In the genomic region with DNA sequence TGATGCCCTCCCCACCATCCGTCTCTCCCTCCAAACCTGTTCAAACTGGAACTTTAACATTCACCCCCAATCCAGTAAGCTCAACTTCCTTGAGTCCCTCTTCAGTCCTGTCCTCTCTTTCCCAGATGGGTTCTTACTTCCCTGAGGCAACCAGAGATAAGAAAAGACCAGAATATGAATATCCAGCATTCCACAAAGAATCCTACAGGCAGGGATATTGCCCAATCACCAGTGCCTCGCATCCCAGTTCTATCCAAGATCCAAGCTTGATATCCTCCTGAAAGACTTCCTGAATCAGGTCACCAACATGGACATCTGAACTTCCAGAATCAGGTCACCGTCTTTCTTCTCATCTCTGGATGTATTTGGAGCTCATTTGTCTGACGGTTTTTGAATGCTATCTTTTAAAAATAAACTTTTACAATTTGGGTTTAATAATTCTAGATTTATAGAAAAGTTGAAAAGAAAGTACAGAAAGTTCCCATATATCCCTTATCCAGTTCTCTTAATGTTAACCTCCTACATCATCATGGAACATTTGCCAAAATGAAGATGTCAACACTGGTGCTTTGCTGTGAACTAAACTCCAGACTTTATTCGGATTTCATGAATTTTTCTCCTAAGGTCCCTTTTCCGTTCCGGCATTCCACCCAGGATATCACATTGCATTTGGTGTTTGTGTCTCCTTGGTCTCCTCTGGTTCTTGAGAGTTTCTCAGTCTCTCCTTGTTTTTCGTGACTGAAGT, we compare ENCODE assay signal across 18 cellular contexts. TPM values are rescaled to one million over a fixed set of nuclear protein-coding genes. Genes with fewer than 3 reads are reported as not detected.
DNase-seq lines count a peak whose midpoint lies in the region; TF ChIP-seq lines count a peak whose summit lies in the region.
"Had no signal": no experiment of that assay in that cellular context is flagged by ENCODE, and none has a peak within 500 bp of the region (broad histone marks: within the 10 kb centered on the region; RNA-seq: fewer than 3 reads in every experiment).

No MANE protein-coding gene starts in this region.

- no peak overlapping the region for H3K4me3 ChIP-seq in coronary artery
- H3K4me3 ChIP-seq in skin epidermis, result no peak overlapping the region

- peak; percentile 63 for DNase-seq in EL
- no peak for DNase-seq in coronary artery (ENCODE audit: low spot score)
- DNase-seq in islet precursor cell, result peak; percentile 37
- DNase-seq in substantia nigra (lab: John Stamatoyannopoulos, UW), result no peak
- no peak for DNase-seq in posterior vena cava (ENCODE audit: low spot score)
- DNase-seq in NCI-H128 (lab: John Stamatoyannopoulos, UW; ENCODE audit: unreplicated experiment), result no peak
- DNase-seq in NCI-H82 (lab: John Stamatoyannopoulos, UW), result no peak
- DNase-seq: activated CD4-positive, alpha-beta memory T cell treated with anti-CD3 and anti-CD28 coated beads for 36 hours; amygdala; Calu3; NCI-H2029; NCI-H524 treated with DMSO at 0.1 percent for 48 hours; PC-3; stimulated activated CD4-positive, alpha-beta T cell treated with anti-CD3 and anti-CD28 coated beads, Interleukin-12 subunit alpha, Interleukin-12 subunit beta, amount 100 ng/mL, for 4 hours had no signal

- intact Hi-C loops in posterior vena cava (cut with DNase I), result no loop called here

- H3K27ac ChIP-seq in coronary artery (peak overlapping the region; percentile 33 to 84), skin epidermis (peak overlapping the region in 12 of 21 experiments; percentile 1 to 84 (median 37)), substantia nigra (ENCODE audit: low read depth, low read length, poor library complexity, severe bottlenecking) (no peak overlapping the region)

- no peak for TF ChIP-seq CTCF in coronary artery (IDR thresholded peaks at IDR 0.05)

RNA-seq across cellular contexts. Expression of a gene that starts 13.7 kb away (rescaled TPM):
- total RNA-seq in posterior vena cava, result 1,000 to 10,000 TPM in 1 of 2 donors, 100 to 1,000 TPM in 1; 456 to 1,821 TPM

RNA-seq across cellular contexts. Expression of a gene that starts 49.4 kb away (rescaled TPM):
- 10 to 100 TPM; 87.9 to 99.0 TPM for total RNA-seq in posterior vena cava
- total RNA-seq: activated T-helper 17 cell treated with anti-CD3 and anti-CD28 coated beads, Interleukin-2, amount 50 U/mL, for 72 hours; Calu3; dermis microvascular lymphatic vessel endothelial cell; M059J; PC-3 had no signal

RNA-seq across cellular contexts. Expression of a gene that starts 59.1 kb away (rescaled TPM):
- under 1 TPM; 0.33 to 0.60 TPM for total RNA-seq in posterior vena cava
- total RNA-seq: dermis microvascular lymphatic vessel endothelial cell had no signal

Comparison
In these comparisons a context has a peak if more than half of its experiments do, and no peak if none do; other contexts are left out.
1. DNase-seq: peak in EL (single experiment) and islet precursor cell (single experiment); none in coronary artery (single experiment), substantia nigra (0 of 49), posterior vena cava (single experiment), NCI-H128 (single experiment) and NCI-H82 (single experiment).